In genomic region chr20:32208499-32209154, GRCh38 we compare ENCODE assay signal across 8 cellular contexts. TPM values are rescaled to one million over a fixed set of nuclear protein-coding genes. Genes with fewer than 3 reads are reported as not detected.
DNase-seq lines count a peak whose midpoint lies in the region; ATAC-seq and TF ChIP-seq lines count a peak whose summit lies in the region.

No MANE protein-coding gene starts in this region.

- H3F3A ChIP-seq in neural progenitor cell (ENCODE audit: low read depth), result peaks cover 27% of the 10 kb centered on the region

- H3K4me1 Mint-ChIP-seq in CD4-positive, alpha-beta memory T cell, result peaks cover 54 to 69% (median 66%) of the 10 kb centered on the region in 4 donors
- peaks cover 50% of the 10 kb centered on the region for H3K4me1 Mint-ChIP-seq in neural progenitor cell

- no peaks in the 10 kb centered on the region for H3K27me3 Mint-ChIP-seq in CD4-positive, alpha-beta memory T cell
- H3K27me3 Mint-ChIP-seq in neural progenitor cell (ENCODE audit: insufficient read depth, low read depth), result peaks cover 7% of the 10 kb centered on the region

- no peaks in the 10 kb centered on the region for H3K27me3 ChIP-seq in CD4-positive, alpha-beta memory T cell (ENCODE audit: insufficient read depth, low read length)
- H3K27me3 ChIP-seq in ectodermal cell (ENCODE audit: control insufficient read depth, insufficient read depth, low read length, poor library complexity, severe bottlenecking), result no peaks in the 10 kb centered on the region
- no peaks in the 10 kb centered on the region for H3K27me3 ChIP-seq in neural progenitor cell

- H3K36me3 Mint-ChIP-seq in CD4-positive, alpha-beta memory T cell, result peaks cover 12 to 36% of the 10 kb centered on the region in 2 donors
- H3K36me3 Mint-ChIP-seq in neural progenitor cell, result peaks cover 4% of the 10 kb centered on the region

- POLR2A ChIA-PET in CD4-positive, alpha-beta memory T cell (lab: Charles Lee; ENCODE audit: partially characterized antibody), result interaction anchor here (0.8 to 1.3 kb wide), 3 partner anchors 24 to 377 kb away, joined by 3 to 4 read pairs (median 3); partner anchors contain the start of gene NOL4L

- peaks cover 20% of the 10 kb centered on the region for H3K36me3 ChIP-seq in CD4-positive, alpha-beta memory T cell (ENCODE audit: insufficient read depth, low read length)
- H3K36me3 ChIP-seq in ectodermal cell (ENCODE audit: control insufficient read depth, insufficient read depth, low read length), result no peaks in the 10 kb centered on the region
- H3K36me3 ChIP-seq in neural progenitor cell, result no peaks in the 10 kb centered on the region

- H2AFZ ChIP-seq in neural progenitor cell (replicated peaks), result no peak overlapping the region

- H3K4me3 Mint-ChIP-seq in CD4-positive, alpha-beta memory T cell, result peak overlapping the region; percentile 86 to 91 (median 88)
- H3K4me3 Mint-ChIP-seq in neural progenitor cell, result peak overlapping the region; percentile 91

- ATAC-seq in HG02678 (IDR thresholded peaks at IDR 0.05; ENCODE audit: unreplicated experiment) (no peak), HG03025 (IDR thresholded peaks at IDR 0.05; ENCODE audit: low FRiP score, unreplicated experiment) (no peak)

- intact Hi-C loops in CD4-positive, alpha-beta memory T cell (cut with micrococcal nuclease), result loop anchor here (5.0 kb wide), 2 partner anchors 39 to 279 kb away; no protein-coding TSS in a partner anchor

- no peak for DNase-seq in CD4-positive, alpha-beta memory T cell
- DNase-seq in NCI-H2171 (lab: John Stamatoyannopoulos, UW), result peak; percentile 23
- DNase-seq in neural progenitor cell (ENCODE audit: low spot score), result no peak
- DNase-seq in MV-4-11 (lab: John Stamatoyannopoulos, UW), result no peak
- DNase-seq in ecto neural progenitor cell (ENCODE audit: low spot score), result no peak

- H3K9me3 ChIP-seq in CD4-positive, alpha-beta memory T cell (ENCODE audit: control insufficient read depth in 1 of 2, low read length in 2 of 2), result no peaks in the 10 kb centered on the region
- H3K9me3 ChIP-seq in ectodermal cell (ENCODE audit: control insufficient read depth, low read length), result no peaks in the 10 kb centered on the region
- H3K9me3 ChIP-seq in neural progenitor cell (ENCODE audit: low read depth), result no peaks in the 10 kb centered on the region

- 85 to 89% methylated on average over 13 of the region's 13 CpGs for WGBS in ectodermal cell, 2 experiments

- H3K4me1 ChIP-seq in CD4-positive, alpha-beta memory T cell (ENCODE audit: insufficient read depth, low read length), result peaks cover 63% of the 10 kb centered on the region
- H3K4me1 ChIP-seq in ectodermal cell (ENCODE audit: control insufficient read depth, insufficient read depth, low read length) (peaks cover 28% of the 10 kb centered on the region), neural progenitor cell (peaks cover 24% of the 10 kb centered on the region)

- peak overlapping the region; percentile 92 for H3K4me2 ChIP-seq in neural progenitor cell

- H3K4me3 ChIP-seq in CD4-positive, alpha-beta memory T cell (ENCODE audit: low read length in 2 of 2), result peak overlapping the region; percentile 62 to 94
- peak overlapping the region; percentile 74 for H3K4me3 ChIP-seq in ectodermal cell (ENCODE audit: insufficient read depth, low read depth, low read length)
- H3K4me3 ChIP-seq in neural progenitor cell, result peak overlapping the region; percentile 95

- peak overlapping the region; percentile 87 for H3K27ac ChIP-seq in CD4-positive, alpha-beta memory T cell (ENCODE audit: low read depth, low read length)
- H3K27ac ChIP-seq in ectodermal cell (ENCODE audit: insufficient read depth, low read depth, low read length, poor library complexity, severe bottlenecking), result no peak overlapping the region
- no peak overlapping the region for H3K27ac ChIP-seq in neural progenitor cell

- peak overlapping the region; percentile 76 to 94 (median 89) for H3K27ac Mint-ChIP-seq in CD4-positive, alpha-beta memory T cell
- H3K27ac Mint-ChIP-seq in neural progenitor cell, result peak overlapping the region; percentile 92

- peaks cover 53% of the 10 kb centered on the region for H3K79me2 ChIP-seq in neural progenitor cell (ENCODE audit: low read depth)

- TF ChIP-seq CTCF in neural progenitor cell (IDR thresholded peaks at IDR 0.05), result no peak

- peak overlapping the region; percentile 91 for H3K9ac ChIP-seq in neural progenitor cell

- peaks cover 35% of the 10 kb centered on the region for H4K20me1 ChIP-seq in neural progenitor cell (ENCODE audit: low read depth)

- CTCF ChIA-PET in CD4-positive, alpha-beta memory T cell (lab: Charles Lee; ENCODE audit: partially characterized antibody), result no interaction called here

- no peaks in the 10 kb centered on the region for H3K9me3 Mint-ChIP-seq in CD4-positive, alpha-beta memory T cell
- H3K9me3 Mint-ChIP-seq in neural progenitor cell, result no peaks in the 10 kb centered on the region

RNA-seq across cellular contexts. Expression of gene POFUT1, which starts 0.9 kb away (rescaled TPM):
- 10 to 100 TPM; 19.7 to 20.8 TPM for total RNA-seq in CD4-positive, alpha-beta memory T cell
- polyA plus RNA-seq in CD4-positive, alpha-beta memory T cell, result 10 to 100 TPM; 13.0 to 17.8 TPM
- 27.3 TPM for polyA plus RNA-seq in ectodermal cell (2013, experiment 1 of 4)
- polyA plus RNA-seq in ectodermal cell (2013, experiment 2 of 4), result 30.4 TPM
- 19.1 TPM for polyA plus RNA-seq in ectodermal cell (2013, experiment 3 of 4)
- polyA plus RNA-seq in ectodermal cell (2013, experiment 4 of 4), result 21.5 TPM
- 22.3 and 23.5 TPM in 2 replicates for total RNA-seq in neural progenitor cell (ENCODE audit: low replicate concordance)

RNA-seq across cellular contexts. Expression of gene PLAGL2, which starts 1.1 kb away (rescaled TPM):
- 10 to 100 TPM; 18.7 to 20.7 TPM for total RNA-seq in CD4-positive, alpha-beta memory T cell
- 1 to 10 TPM; 1.1 to 5.3 TPM for polyA plus RNA-seq in CD4-positive, alpha-beta memory T cell
- polyA plus RNA-seq in ectodermal cell (2013, experiment 1 of 4), result 39.5 TPM
- polyA plus RNA-seq in ectodermal cell (2013, experiment 2 of 4), result 50.9 TPM
- polyA plus RNA-seq in ectodermal cell (2013, experiment 3 of 4), result 35.8 TPM
- polyA plus RNA-seq in ectodermal cell (2013, experiment 4 of 4), result 43.2 TPM
- 16.5 and 21.2 TPM in 2 replicates for total RNA-seq in neural progenitor cell (ENCODE audit: low replicate concordance)
